ENCODE assay signal across 19 cellular contexts in genomic region chr6:7901780-7902179, GRCh38. TPM values are rescaled to one million over a fixed set of nuclear protein-coding genes. Genes with fewer than 3 reads are reported as not detected.
DNase-seq lines count a peak whose midpoint lies in the region; ATAC-seq, FAIRE-seq and TF ChIP-seq lines count a peak whose summit lies in the region.
"Had no signal": no experiment of that assay in that cellular context is flagged by ENCODE, and none has a peak within 500 bp of the region (broad histone marks: within the 10 kb centered on the region; RNA-seq: fewer than 3 reads in every experiment).

No MANE protein-coding gene starts in this region.

- no peak for DNase-seq in stimulated activated naive CD8-positive, alpha-beta T cell treated with anti-CD3 and anti-CD28 coated beads, Interleukin-15, Interleukin-2, amounts not matched to agents 100 U/mL and 50 U/mL, for 24 hours
- no peak for DNase-seq in stimulated activated naive CD8-positive, alpha-beta T cell treated with anti-CD3 and anti-CD28 coated beads, Interleukin-15, amount 100 ng/mL, for 72 hours
- no peak for DNase-seq in RWPE1 (ENCODE audit: low spot score)
- no peak for DNase-seq in endothelial cell of umbilical vein (ENCODE audit: low read depth, low spot score)
- no peak for DNase-seq in stimulated activated CD4-positive, alpha-beta T cell treated with anti-CD3 and anti-CD28 coated beads, Interleukin-2, amount 100 ng/mL, for 24 hours
- no peak for DNase-seq in NCI-H2227 treated with DMSO at 0.1 percent for 48 hours (lab: John Stamatoyannopoulos, UW)
- DNase-seq: 8988T; CD4-positive, alpha-beta memory T cell; DMS153; DMS79 treated with DMSO at 0.1 percent for 48 hours; GF-D8; HCEC 1CT had no signal

- FAIRE-seq in endothelial cell of umbilical vein (lab: Jason Lieb, UNC), result no peak
- FAIRE-seq: H54, HepG2 had no signal

- H3K4me3 ChIP-seq in endothelial cell of umbilical vein (replicated peaks in 1 of 3; ENCODE audit: insufficient read depth in 1 of 3, low read depth in 1 of 3, low read length in 3 of 3) (no peak overlapping the region), mucosa of rectum (ENCODE audit: low read length in 2 of 2) (peak overlapping the region in 1 of 2 donors; percentile 9)
- H3K4me3 ChIP-seq: BLaER1, GM23338 had no signal

- no peak overlapping the region for H3K27ac Mint-ChIP-seq in stimulated activated naive CD8-positive, alpha-beta T cell treated with anti-CD3 and anti-CD28 coated beads, Interleukin-15, amount 100 ng/mL, for 72 hours
- H3K27ac Mint-ChIP-seq: CD4-positive, alpha-beta memory T cell; GM23338 had no signal

- dilution Hi-C loops in endothelial cell of umbilical vein (cut with MboI; ENCODE audit: extremely low pct_ligation_motif_present, low sequenced_read_pairs), result no loop called here

- H3K9me3 ChIP-seq in endothelial cell of umbilical vein (replicated peaks; ENCODE audit: control insufficient read depth, insufficient read depth, low read length) (no peaks in the 10 kb centered on the region), mucosa of rectum (ENCODE audit: control insufficient read depth in 2 of 2, low read length in 2 of 2) (no peaks in the 10 kb centered on the region)
- H3K9me3 ChIP-seq: BLaER1 had no signal

- H3K9ac ChIP-seq in endothelial cell of umbilical vein (replicated peaks; ENCODE audit: extremely low read depth, insufficient read depth, low read length) (peak overlapping the region; percentile 64), mucosa of rectum (ENCODE audit: low read depth in 1 of 2, low read length in 2 of 2) (no peak overlapping the region)
- H3K9ac ChIP-seq: BLaER1 had no signal

- H3K9me1 ChIP-seq in endothelial cell of umbilical vein (replicated peaks; ENCODE audit: control insufficient read depth, extremely low read depth, insufficient read depth, low read length), result no peaks in the 10 kb centered on the region

- no peaks in the 10 kb centered on the region for H3K27me3 Mint-ChIP-seq in stimulated activated naive CD8-positive, alpha-beta T cell treated with anti-CD3 and anti-CD28 coated beads, Interleukin-15, amount 100 ng/mL, for 72 hours
- H3K27me3 Mint-ChIP-seq: CD4-positive, alpha-beta memory T cell had no signal

- peak overlapping the region; percentile 16 for H3K27ac ChIP-seq in RWPE1
- peak overlapping the region; percentile 94 for H3K27ac ChIP-seq in endothelial cell of umbilical vein (ENCODE audit: insufficient read depth, low read depth, low read length)
- H3K27ac ChIP-seq in mucosa of rectum (ENCODE audit: low read depth in 2 of 2, low read length in 2 of 2), result peak overlapping the region; percentile 34 to 48
- H3K27ac ChIP-seq: BLaER1 had no signal

- no peaks in the 10 kb centered on the region for H3K9me3 Mint-ChIP-seq in stimulated activated naive CD8-positive, alpha-beta T cell treated with anti-CD3 and anti-CD28 coated beads, Interleukin-15, amount 100 ng/mL, for 72 hours
- H3K9me3 Mint-ChIP-seq: CD14-positive monocyte; CD4-positive, alpha-beta memory T cell; GM23338 had no signal

- TF ChIP-seq CTCF in RWPE1 (conservative IDR thresholded peaks at IDR 0.05; ENCODE audit: low read depth), result no peak
- TF ChIP-seq CTCF in endothelial cell of umbilical vein (IDR thresholded peaks at IDR 0.05; ENCODE audit: extremely low read depth in 1 of 2, insufficient read depth in 1 of 2, low read depth in 1 of 2, low read length in 2 of 2), result no peak

- H3K27me3 ChIP-seq in endothelial cell of umbilical vein (ENCODE audit: control insufficient read depth in 2 of 2, insufficient read depth in 2 of 2, low read length in 2 of 2), result no peaks in the 10 kb centered on the region
- no peaks in the 10 kb centered on the region for H3K27me3 ChIP-seq in mucosa of rectum (ENCODE audit: control insufficient read depth in 2 of 2, insufficient read depth in 2 of 2, low read length in 2 of 2)
- H3K27me3 ChIP-seq: BLaER1 had no signal

- no peaks in the 10 kb centered on the region for H3K4me1 Mint-ChIP-seq in stimulated activated naive CD8-positive, alpha-beta T cell treated with anti-CD3 and anti-CD28 coated beads, Interleukin-15, amount 100 ng/mL, for 72 hours
- H3K4me1 Mint-ChIP-seq: GM23338 had no signal

- CTCF ChIA-PET in RWPE1 (lab: Yijun Ruan, JAX), result no interaction called here
- CTCF ChIA-PET in endothelial cell of umbilical vein (lab: Charles Lee), result interaction anchor here (1.0 to 2.3 kb wide), 3 partner anchors 91 to 157 kb away, joined by 3 to 26 read pairs (median 4); no protein-coding TSS in a partner anchor

- no peaks in the 10 kb centered on the region for H4K20me1 ChIP-seq in endothelial cell of umbilical vein (replicated peaks; ENCODE audit: control insufficient read depth, extremely low read depth, insufficient read depth, low read length)

- H3K4me1 ChIP-seq in endothelial cell of umbilical vein (ENCODE audit: control insufficient read depth, extremely low read depth, insufficient read depth, low read length) (peaks cover 97% of the 10 kb centered on the region), mucosa of rectum (ENCODE audit: control insufficient read depth in 2 of 2, insufficient read depth in 2 of 2, low read length in 2 of 2) (peaks cover 8 to 9% of the 10 kb centered on the region in 2 donors)
- H3K4me1 ChIP-seq: BLaER1 had no signal

- POLR2A ChIA-PET in RWPE1 (lab: Yijun Ruan, JAX; ENCODE audit: low non-redundant PET), result no interaction called here
- POLR2A ChIA-PET in endothelial cell of umbilical vein (lab: Charles Lee), result interaction anchor here (2.3 to 3.1 kb wide), 2 partner anchors 90 to 95 kb away, joined by 15 to 17 read pairs; no protein-coding TSS in a partner anchor

- H3K4me2 ChIP-seq in endothelial cell of umbilical vein (ENCODE audit: insufficient read depth, low read length), result peak overlapping the region; percentile 3
- H3K4me2 ChIP-seq: BLaER1, GM23338 had no signal

- ATAC-seq in stimulated activated naive CD8-positive, alpha-beta T cell treated with anti-CD3 and anti-CD28 coated beads, Interleukin-15, Interleukin-2, amounts not matched to agents 100 U/mL and 50 U/mL, for 24 hours, result peak; percentile 26
- ATAC-seq in stimulated activated naive CD8-positive, alpha-beta T cell treated with anti-CD3 and anti-CD28 coated beads, Interleukin-15, amount 100 ng/mL, for 72 hours, result no peak
- no peak for ATAC-seq in HG02840 (IDR thresholded peaks at IDR 0.05; ENCODE audit: low FRiP score, unreplicated experiment)
- ATAC-seq: GM23338, HepG2 had no signal

- no peak overlapping the region for H3K4me3 Mint-ChIP-seq in stimulated activated naive CD8-positive, alpha-beta T cell treated with anti-CD3 and anti-CD28 coated beads, Interleukin-15, amount 100 ng/mL, for 72 hours
- H3K4me3 Mint-ChIP-seq: CD14-positive monocyte; CD4-positive, alpha-beta memory T cell; GM23338 had no signal

- no peak overlapping the region for H2AFZ ChIP-seq in endothelial cell of umbilical vein (ENCODE audit: low read depth, low read length)
- H2AFZ ChIP-seq: GM23338 had no signal

- BruUV-seq in endothelial cell of umbilical vein (replicated peaks; lab: Mats Ljungman, UMichigan), result no TSS peak

- peaks cover 99% of the 10 kb centered on the region for H3K79me2 ChIP-seq in endothelial cell of umbilical vein (ENCODE audit: control insufficient read depth, insufficient read depth, low read length)

- H3K36me3 ChIP-seq in endothelial cell of umbilical vein (ENCODE audit: control insufficient read depth in 2 of 2, extremely low read depth in 1 of 2, insufficient read depth in 2 of 2, low read length in 2 of 2) (peaks cover 71 to 82% of the 10 kb centered on the region in 2 experiments), mucosa of rectum (ENCODE audit: control insufficient read depth in 2 of 2, insufficient read depth in 2 of 2, low read length in 2 of 2) (peaks cover 46 to 69% of the 10 kb centered on the region in 2 donors)

- intact Hi-C loops in endothelial cell of umbilical vein (cut with micrococcal nuclease), result loop anchor here (10.0 kb wide), 1 partner anchor 313 kb away; no protein-coding TSS in a partner anchor

- no peak for TF ChIP-seq POLR2A in endothelial cell of umbilical vein (IDR thresholded peaks at IDR 0.05; ENCODE audit: low read depth, low read length)

TF ChIP-seq in endothelial cell of umbilical vein, 7 proteins besides CTCF, POLR2A, EP300 and RAD21:
- TF ChIP-seq MYC (IDR thresholded peaks at IDR 0.05; ENCODE audit: low read depth, low read length), result no peak
- TF ChIP-seq FOS (IDR thresholded peaks at IDR 0.05; ENCODE audit: borderline replicate concordance, insufficient read depth, low read length), result no peak

RNA-seq across cellular contexts. Expression of gene TXNDC5, which starts 8.8 kb away (rescaled TPM):
- total RNA-seq in endothelial cell of umbilical vein, result 1,581 and 1,665 TPM in 2 replicates
- polyA plus RNA-seq in endothelial cell of umbilical vein, result 2,566 and 2,629 TPM in 2 replicates
- 2,247 and 2,322 TPM in 2 replicates for polyA plus RNA-seq in endothelial cell of umbilical vein (2011; cell fraction: cytosol; rRNA removed)
- 1,597 and 1,745 TPM in 2 replicates for polyA plus RNA-seq in endothelial cell of umbilical vein (2011; cell fraction: nucleus; rRNA removed)
- 1,989 and 2,618 TPM in 2 replicates for polyA plus RNA-seq in endothelial cell of umbilical vein (2012)
- 2,443 and 2,887 TPM in 2 replicates for polyA minus RNA-seq in endothelial cell of umbilical vein
- polyA minus RNA-seq in endothelial cell of umbilical vein (2011; cell fraction: cytosol; rRNA and poly(A)+ RNA removed), result 46.0 TPM
- 638 and 706 TPM in 2 replicates for polyA minus RNA-seq in endothelial cell of umbilical vein (2011; cell fraction: nucleus; rRNA and poly(A)+ RNA removed)

Comparison
In these comparisons a context has a peak if more than half of its experiments do, and no peak if none do; other contexts are left out.
1. H3K27ac ChIP-seq: peak in every context shown above with its lines; median percentile 94 in endothelial cell of umbilical vein; 41 in mucosa of rectum; 16 in RWPE1.